ENCODE assay signal across 15 cellular contexts in genomic region chr6:157891544-157892362, GRCh38.
DNase-seq lines count a peak whose midpoint lies in the region; ATAC-seq, FAIRE-seq and TF ChIP-seq lines count a peak whose summit lies in the region.
"Had no signal": no experiment of that assay in that cellular context is flagged by ENCODE, and none has a peak within 500 bp of the region (broad histone marks: within the 10 kb centered on the region; RNA-seq: fewer than 3 reads in every experiment).

No MANE protein-coding gene starts in this region.

- FAIRE-seq in HTR-8/SVneo (lab: Jason Lieb, UNC): no peak
- FAIRE-seq: endothelial cell of umbilical vein, GM12891 had no signal

- peak; percentile 18 for ATAC-seq in activated T-helper 17 cell treated with anti-CD3 and anti-CD28 coated beads, Interleukin-2, amount 50 U/mL, for 72 hours (replicated peaks)
- ATAC-seq in HG02885 (IDR thresholded peaks at IDR 0.05; ENCODE audit: poor library complexity, unreplicated experiment) (no peak), HG02759 (IDR thresholded peaks at IDR 0.05; ENCODE audit: unreplicated experiment) (no peak)

- peak overlapping the region; percentile 61 for H3K4me3 Mint-ChIP-seq in activated T-helper 17 cell treated with anti-CD3 and anti-CD28 coated beads, Interleukin-2, amount 50 U/mL, for 72 hours

- in situ Hi-C loops in G401 (cut with HindIII; ENCODE audit: low sequenced_read_pairs): no loop called here

- no peaks in the 10 kb centered on the region for H3K27me3 ChIP-seq in BE2C
- H3K27me3 ChIP-seq: cardiac muscle cell, uterus had no signal

- peak overlapping the region; percentile 79 for H3K27ac Mint-ChIP-seq in activated T-helper 17 cell treated with anti-CD3 and anti-CD28 coated beads, Interleukin-2, amount 50 U/mL, for 72 hours

- peaks cover 3% of the 10 kb centered on the region; the same call in 1 of the 2 replicates for H3K4me1 ChIP-seq in BE2C
- H3K4me1 ChIP-seq: uterus had no signal

- H3K9me3 ChIP-seq in BE2C: no peaks in the 10 kb centered on the region
- H3K9me3 ChIP-seq: uterus had no signal

- no peak for TF ChIP-seq CTCF in BE2C (IDR thresholded peaks at IDR 0.05; ENCODE audit: low read depth, low read length)

- H3K9me3 Mint-ChIP-seq in activated T-helper 17 cell treated with anti-CD3 and anti-CD28 coated beads, Interleukin-2, amount 50 U/mL, for 72 hours: no peaks in the 10 kb centered on the region

- H3K36me3 Mint-ChIP-seq in activated T-helper 17 cell treated with anti-CD3 and anti-CD28 coated beads, Interleukin-2, amount 50 U/mL, for 72 hours (ENCODE audit: low read depth): peaks cover 96% of the 10 kb centered on the region

- no peaks in the 10 kb centered on the region for H3K36me3 ChIP-seq in BE2C
- H3K36me3 ChIP-seq: cardiac muscle cell, uterus had no signal

- DNase-seq in BE2C: peak; percentile 23
- DNase-seq in G401 (ENCODE audit: low spot score): peak; percentile 21
- peak; percentile 30 for DNase-seq in iris pigment epithelial cell (ENCODE audit: low read depth)
- DNase-seq in inferior parietal cortex (ENCODE audit: extremely low spot score): no peak
- DNase-seq in HTR-8/SVneo (ENCODE audit: insufficient read length, low spot score): no peak
- DNase-seq: kidney glomerular epithelial cell, NCI-H2171, SIG-M5, uterus had no signal

- H3K4me1 Mint-ChIP-seq in activated T-helper 17 cell treated with anti-CD3 and anti-CD28 coated beads, Interleukin-2, amount 50 U/mL, for 72 hours: peaks cover 47% of the 10 kb centered on the region

- no peak overlapping the region for H3K4me3 ChIP-seq in BE2C (ENCODE audit: low read depth, low read length)
- H3K4me3 ChIP-seq: cardiac muscle cell, uterus had no signal

- no peaks in the 10 kb centered on the region for H3K27me3 Mint-ChIP-seq in activated T-helper 17 cell treated with anti-CD3 and anti-CD28 coated beads, Interleukin-2, amount 50 U/mL, for 72 hours

Comparison
In these comparisons a context has a peak if more than half of its experiments do, and no peak if none do; other contexts are left out.
1. DNase-seq: peak in BE2C (single experiment), G401 (single experiment) and iris pigment epithelial cell (single experiment); none in inferior parietal cortex (single experiment) and HTR-8/SVneo (single experiment).